25 cellular contexts compared by ENCODE assay signal in genomic region chr3:52645549-52645948, GRCh38.
"Had no signal": no experiment of that assay in that cellular context is flagged by ENCODE, and none has a peak within 500 bp of the region (broad histone marks: within the 10 kb centered on the region; RNA-seq: fewer than 3 reads in every experiment).

No MANE protein-coding gene starts in this region.

- H3K9me3 Mint-ChIP-seq: activated CD8-positive, alpha-beta T cell treated with anti-CD3 and anti-CD28 coated beads for 36 hours; activated naive CD4-positive, alpha-beta T cell treated with anti-CD3 and anti-CD28 coated beads for 36 hours; activated naive CD8-positive, alpha-beta T cell treated with anti-CD3 and anti-CD28 coated beads, Interleukin-2, amount 10 ng/mL, durations not matched to agents 7 days and 5 days; endodermal cell; natural killer cell; stimulated activated naive CD8-positive, alpha-beta T cell treated with anti-CD3 and anti-CD28 coated beads, Interleukin-15, Interleukin-2, amounts not matched to agents 100 ng/mL and 50 ng/mL, for 24 hours; T-helper 1 cell treated with Interleukin-12 subunit alpha and Interleukin-12 subunit beta and Interleukin-4 antibody, amounts not matched to agents 30 μg/mL and 1 μg/mL, for 36 hours; WTC11 had no signal

- ATAC-seq: activated CD8-positive, alpha-beta T cell treated with anti-CD3 and anti-CD28 coated beads for 36 hours; heart right ventricle; left lung; lower lobe of right lung; natural killer cell; right cardiac atrium; WTC11 had no signal

- H3K4me3 Mint-ChIP-seq: activated CD8-positive, alpha-beta T cell treated with anti-CD3 and anti-CD28 coated beads for 36 hours; activated naive CD4-positive, alpha-beta T cell treated with anti-CD3 and anti-CD28 coated beads for 36 hours; activated naive CD8-positive, alpha-beta T cell treated with anti-CD3 and anti-CD28 coated beads, Interleukin-2, amount 10 ng/mL, durations not matched to agents 7 days and 5 days; endodermal cell; natural killer cell; stimulated activated naive CD8-positive, alpha-beta T cell treated with anti-CD3 and anti-CD28 coated beads, Interleukin-15, Interleukin-2, amounts not matched to agents 100 ng/mL and 50 ng/mL, for 24 hours; T-helper 1 cell treated with Interleukin-12 subunit alpha and Interleukin-12 subunit beta and Interleukin-4 antibody, amounts not matched to agents 30 μg/mL and 1 μg/mL, for 36 hours; WTC11 had no signal

- DNase-seq: activated CD4-positive, alpha-beta T cell treated with anti-CD3 and anti-CD28 coated beads for 1 hour; activated CD4-positive, alpha-beta T cell treated with anti-CD3 and anti-CD28 coated beads, Interleukin-2, amount 50 U/mL, for 1 hour; activated CD8-positive, alpha-beta T cell treated with anti-CD3 and anti-CD28 coated beads for 36 hours; activated naive CD4-positive, alpha-beta T cell treated with anti-CD3 and anti-CD28 coated beads for 36 hours; activated naive CD8-positive, alpha-beta T cell treated with anti-CD3 and anti-CD28 coated beads, Interleukin-2, amount 10 ng/mL, durations not matched to agents 7 days and 5 days; activated T-cell treated with anti-CD3 and anti-CD28 coated beads, Interleukin-2, amount 50 U/mL, for 48 hours; amniotic stem cell; central memory CD4-positive, alpha-beta T cell; endodermal cell; foreskin melanocyte; heart right ventricle; left lung; lower lobe of right lung; mesendoderm; natural killer cell; right cardiac atrium; stimulated activated CD4-positive, alpha-beta T cell treated with anti-CD3 and anti-CD28 coated beads, Interleukin-4, amount 100 ng/mL, for 1 hour; SW 1271; T1000; upper lobe of left lung had no signal

- H3K27ac Mint-ChIP-seq: activated CD8-positive, alpha-beta T cell treated with anti-CD3 and anti-CD28 coated beads for 36 hours; activated naive CD4-positive, alpha-beta T cell treated with anti-CD3 and anti-CD28 coated beads for 36 hours; activated naive CD8-positive, alpha-beta T cell treated with anti-CD3 and anti-CD28 coated beads, Interleukin-2, amount 10 ng/mL, durations not matched to agents 7 days and 5 days; stimulated activated naive CD8-positive, alpha-beta T cell treated with anti-CD3 and anti-CD28 coated beads, Interleukin-15, Interleukin-2, amounts not matched to agents 100 ng/mL and 50 ng/mL, for 24 hours; T-helper 1 cell treated with Interleukin-12 subunit alpha and Interleukin-12 subunit beta and Interleukin-4 antibody, amounts not matched to agents 30 μg/mL and 1 μg/mL, for 36 hours; WTC11 had no signal

- H3K4me1 Mint-ChIP-seq: natural killer cell, WTC11 had no signal

- H3K27me3 ChIP-seq: esophagus muscularis mucosa, heart right ventricle, left lung, upper lobe of left lung, vagina had no signal

- H3K4me1 ChIP-seq: esophagus muscularis mucosa, left lung, lower lobe of right lung, upper lobe of left lung, vagina had no signal

- H3K4me3 ChIP-seq: esophagus muscularis mucosa, heart right ventricle, left lung, lower lobe of right lung, upper lobe of left lung, vagina had no signal

- H3K27me3 Mint-ChIP-seq: activated CD8-positive, alpha-beta T cell treated with anti-CD3 and anti-CD28 coated beads for 36 hours; activated naive CD8-positive, alpha-beta T cell treated with anti-CD3 and anti-CD28 coated beads, Interleukin-2, amount 10 ng/mL, durations not matched to agents 7 days and 5 days; stimulated activated naive CD8-positive, alpha-beta T cell treated with anti-CD3 and anti-CD28 coated beads, Interleukin-15, Interleukin-2, amounts not matched to agents 100 ng/mL and 50 ng/mL, for 24 hours had no signal

- H3K9me3 ChIP-seq: esophagus muscularis mucosa, heart right ventricle, left lung, lower lobe of right lung, upper lobe of left lung, vagina had no signal

- H3K27ac ChIP-seq: esophagus muscularis mucosa, heart right ventricle, left lung, lower lobe of right lung, upper lobe of left lung, vagina had no signal
